ENCODE assay signal across 9 cellular contexts in genomic region chr11:66278396-66279091, GRCh38. TPM values are rescaled to one million over a fixed set of nuclear protein-coding genes. Genes with fewer than 3 reads are reported as not detected.
DNase-seq lines count a peak whose midpoint lies in the region; ATAC-seq, FAIRE-seq and TF ChIP-seq lines count a peak whose summit lies in the region.
"Had no signal": no experiment of that assay in that cellular context is flagged by ENCODE, and none has a peak within 500 bp of the region (broad histone marks: within the 10 kb centered on the region; RNA-seq: fewer than 3 reads in every experiment).

No MANE protein-coding gene starts in this region.

- ATAC-seq in HepG2 (no peak), right lobe of liver (no peak), HG03439 (IDR thresholded peaks at IDR 0.05; ENCODE audit: unreplicated experiment) (no peak)

- TF ChIP-seq EP300 in HepG2 (IDR thresholded peaks at IDR 0.05; ENCODE audit: low read depth in 2 of 2, low read length in 2 of 2) (no peak), HepG2 (CRISPR knock-in tag; IDR thresholded peaks at IDR 0.05; ENCODE audit: borderline replicate concordance) (no peak)

- H3K36me3 ChIP-seq in HepG2 (replicated peaks in 1 of 2; ENCODE audit: control insufficient read depth in 1 of 2, insufficient read depth in 2 of 2, low read length in 2 of 2) (peaks cover 5 to 16% of the 10 kb centered on the region in 2 experiments; a peak in 4 of 5 replicates), right lobe of liver (peaks cover under 1 to 23% (median 12%) of the 10 kb centered on the region in 4 donors), WERI-Rb-1 (peaks cover 29% of the 10 kb centered on the region), iPS DF 6.9 (ENCODE audit: control insufficient read depth, insufficient read depth, low read length) (0 out of 2 replicates have a peak, but pooled peaks cover under 1% of the 10 kb centered on the region)

- H3K79me2 ChIP-seq in HepG2 (ENCODE audit: insufficient read depth, low read length): no peaks in the 10 kb centered on the region

- POLR2A ChIA-PET in HepG2 (lab: Yijun Ruan, JAX): interaction anchor here (2.4 kb wide), 1 partner anchor 10 kb away, joined by 15 read pairs; the partner anchor contains the start of gene YIF1A

- CTCF ChIA-PET in HepG2 (lab: Yijun Ruan, JAX; ENCODE audit: low intra/inter-chr PET ratio, low total read pairs): no interaction called here

- DNase-seq in HepG2 (ENCODE audit: low spot score): no peak
- no peak for DNase-seq in right lobe of liver
- no peak for DNase-seq in WERI-Rb-1
- no peak for DNase-seq in iPS DF 6.9 (ENCODE audit: low read depth, low spot score)
- no peak for DNase-seq in OCI-M2 (lab: John Stamatoyannopoulos, UW; ENCODE audit: unreplicated experiment)
- no peak for DNase-seq in SK-N-DZ (ENCODE audit: low spot score)
- no peak for DNase-seq in cardiac septum (ENCODE audit: low spot score)

- intact Hi-C loops in HepG2 (cut with micrococcal nuclease; ENCODE audit: unreplicated experiment) (no loop called here), right lobe of liver (cut with DNase I) (no loop called here), cardiac septum (cut with DNase I) (no loop called here)

- no peak for TF ChIP-seq RAD21 in HepG2 (CRISPR knock-in tag; IDR thresholded peaks at IDR 0.05)

- no peak overlapping the region for H3K27ac ChIP-seq in HepG2 (ENCODE audit: extremely low read length, insufficient read depth, low read length)
- no peak overlapping the region for H3K27ac ChIP-seq in right lobe of liver
- no peak overlapping the region for H3K27ac ChIP-seq in WERI-Rb-1
- H3K27ac ChIP-seq in iPS DF 6.9 (ENCODE audit: low read length): no peak overlapping the region
- H3K27ac ChIP-seq: KMS-11 had no signal

- in situ Hi-C loops in HepG2 (cut with HindIII; ENCODE audit: extremely low pct_ligation_motif_present, low pct_unique_long_range_greater_than_20kb): no loop called here

- no peaks in the 10 kb centered on the region for H3K9me3 ChIP-seq in HepG2 (ENCODE audit: low read length)
- no peaks in the 10 kb centered on the region for H3K9me3 ChIP-seq in right lobe of liver
- H3K9me3 ChIP-seq in WERI-Rb-1 (ENCODE audit: severe bottlenecking): no peaks in the 10 kb centered on the region
- H3K9me3 ChIP-seq in iPS DF 6.9 (ENCODE audit: control insufficient read depth, insufficient read depth, low read length): no peaks in the 10 kb centered on the region

- H3K4me3 ChIP-seq in HepG2 (replicated peaks in 1 of 3; ENCODE audit: insufficient read depth in 1 of 3, low read depth in 2 of 3, low read length in 3 of 3) (peak overlapping the region in 1 of 3 experiments; percentile 16; a peak in 1 of 6 replicates), right lobe of liver (no peak overlapping the region), WERI-Rb-1 (ENCODE audit: low read depth, low read length) (peak overlapping the region; percentile 48), iPS DF 6.9 (ENCODE audit: low read length) (peak overlapping the region; percentile 54; the same call in 1 of the 2 replicates)

- no peak overlapping the region for H3K9ac ChIP-seq in HepG2 (ENCODE audit: insufficient read depth, low read depth, low read length)
- H3K9ac ChIP-seq: KMS-11 had no signal

- WGBS in HepG2 (ENCODE audit: low lambda C conversion rate): 8% methylated on average over 14 of the region's 40 CpGs
- whole genome bisulfite sequencing in right lobe of liver (ENCODE audit: insufficient coverage, low coverage, low lambda C conversion rate, missing lambda C conversion rate): 0% methylated on average over 9 of the region's 40 CpGs
- no CpG with 5 or more reads among the region's 40 CpGs for WGBS in iPS DF 6.9 (ENCODE audit: insufficient coverage, insufficient read length)

- no peak for FAIRE-seq in HepG2 (lab: Jason Lieb, UNC)

- H2AFZ ChIP-seq in HepG2 (ENCODE audit: low read length): no peak overlapping the region

- BruUV-seq in HepG2 (replicated peaks; lab: Mats Ljungman, UMichigan): no TSS peak

- H4K20me1 ChIP-seq in HepG2 (ENCODE audit: insufficient read depth, low read length): peaks cover 6% of the 10 kb centered on the region

- TF ChIP-seq POLR2A in HepG2 (IDR thresholded peaks at IDR 0.05; ENCODE audit: insufficient read depth in 1 of 2, low read depth in 2 of 2, low read length in 2 of 2) (no peak), right lobe of liver (IDR thresholded peaks at IDR 0.05) (no peak)

- no peak for TF ChIP-seq CTCF in HepG2 (CRISPR knock-in tag; IDR thresholded peaks at IDR 0.05)
- TF ChIP-seq CTCF in right lobe of liver (IDR thresholded peaks at IDR 0.05): no peak
- TF ChIP-seq CTCF in WERI-Rb-1 (IDR thresholded peaks at IDR 0.05; ENCODE audit: low read depth, low read length): no peak

- H3K4me2 ChIP-seq in HepG2 (ENCODE audit: low read depth, low read length): peak overlapping the region; percentile 61; the same call in 1 of the 2 replicates

- H3K4me1 ChIP-seq in HepG2 (ENCODE audit: insufficient read depth, low read length) (peaks cover 39% of the 10 kb centered on the region), right lobe of liver (peaks cover 0 to 5% (median 0%) of the 10 kb centered on the region in 4 donors), iPS DF 6.9 (ENCODE audit: control insufficient read depth, insufficient read depth, low read length) (0 out of 2 replicates have a peak, but pooled peaks cover 3% of the 10 kb centered on the region)

- H3K27me3 ChIP-seq in HepG2 (ENCODE audit: control insufficient read depth in 1 of 2, insufficient read depth in 2 of 2, low read length in 2 of 2): peaks cover 3 to 9% of the 10 kb centered on the region in 2 experiments; a peak in 3 of 5 replicates
- no peaks in the 10 kb centered on the region for H3K27me3 ChIP-seq in right lobe of liver
- H3K27me3 ChIP-seq in WERI-Rb-1 (ENCODE audit: insufficient read depth, low read depth, severe bottlenecking): no peaks in the 10 kb centered on the region
- no peaks in the 10 kb centered on the region for H3K27me3 ChIP-seq in iPS DF 6.9 (ENCODE audit: control insufficient read depth, insufficient read depth, low read length)

RNA-seq across cellular contexts. Expression of gene CNIH2, which starts 0.6 kb away (rescaled TPM):
- total RNA-seq in HepG2 (2016; rRNA removed; fragmentation: Illumina TruSeq; extraction: Trizol) (0.18 and 0.60 TPM in 2 replicates), right lobe of liver (under 1 TPM in 2 of 6 experiments, not detected in 4; 0.26 to 0.51 TPM), cardiac septum (0.22 TPM)
- total RNA-seq in HepG2 (2016; cell fraction: cytosol; rRNA removed; fragmentation: Illumina TruSeq; extraction: Trizol; ENCODE audit: low read depth): 0.44 and 1.2 TPM in 2 replicates
- total RNA-seq in HepG2 (2016; cell fraction: insoluble cytoplasmic fraction; rRNA removed; fragmentation: Illumina TruSeq; extraction: Trizol): 0.13 and 0.17 TPM in 2 replicates
- total RNA-seq in HepG2 (2016; cell fraction: membrane; rRNA removed; fragmentation: Illumina TruSeq; extraction: Trizol): 1.2 TPM in 2 replicates
- total RNA-seq in HepG2 (2016; cell fraction: nucleus; rRNA removed; fragmentation: Illumina TruSeq; extraction: Trizol): 0.47 and 0.69 TPM in 2 replicates
- 0.25 and 0.69 TPM in 2 replicates for polyA plus RNA-seq in HepG2 (2011; rRNA removed)
- polyA plus RNA-seq in HepG2 (2011; cell fraction: cytosol; rRNA removed): 0.32 and 0.35 TPM in 2 replicates
- polyA plus RNA-seq in HepG2 (2011; cell fraction: nucleus; rRNA removed): 0.47 and 0.55 TPM in 2 replicates
- 0.09 and 0.23 TPM in 2 replicates for polyA plus RNA-seq in HepG2 (2012)
- polyA plus RNA-seq in HepG2 (2016; cell fraction: cytosol; fragmentation: Illumina TruSeq; extraction: Trizol; ENCODE audit: low read depth): 4.5 and 4.9 TPM in 2 replicates
- 0.73 and 0.97 TPM in 2 replicates for polyA plus RNA-seq in HepG2 (2016; cell fraction: insoluble cytoplasmic fraction; fragmentation: Illumina TruSeq; extraction: Trizol; ENCODE audit: low read depth)
- polyA plus RNA-seq in HepG2 (2016; cell fraction: membrane; fragmentation: Illumina TruSeq; extraction: Trizol; ENCODE audit: low read depth): 4.7 and 4.8 TPM in 2 replicates
- polyA plus RNA-seq in HepG2 (2016; cell fraction: nucleus; fragmentation: Illumina TruSeq; extraction: Trizol; ENCODE audit: insufficient read depth, low read depth): 0.59 and 1.3 TPM in 2 replicates
- 0.26 TPM in 1 of 2 replicates, not detected in the other for polyA minus RNA-seq in HepG2 (2011; rRNA and poly(A)+ RNA removed; ENCODE audit: low replicate concordance)
- polyA minus RNA-seq in HepG2 (2011; cell fraction: cytosol; rRNA and poly(A)+ RNA removed): not detected in 2 replicates
- not detected in 2 replicates for polyA minus RNA-seq in HepG2 (2011; cell fraction: nucleus; rRNA and poly(A)+ RNA removed)
- polyA plus RNA-seq in SK-N-DZ (2014; cell fraction: cytosol; rRNA removed): 9.1 and 13.5 TPM in 2 replicates
- polyA plus RNA-seq in SK-N-DZ (2014; cell fraction: nucleus; rRNA removed): 9.0 and 14.4 TPM in 2 replicates

RNA-seq across cellular contexts. Expression of gene RAB1B, which starts 10.1 kb away (rescaled TPM):
- 73.7 and 77.9 TPM in 2 replicates for total RNA-seq in HepG2 (2016; rRNA removed; fragmentation: Illumina TruSeq; extraction: Trizol)
- total RNA-seq in HepG2 (2016; cell fraction: cytosol; rRNA removed; fragmentation: Illumina TruSeq; extraction: Trizol; ENCODE audit: low read depth): 22.8 and 24.5 TPM in 2 replicates
- 71.1 and 82.5 TPM in 2 replicates for total RNA-seq in HepG2 (2016; cell fraction: insoluble cytoplasmic fraction; rRNA removed; fragmentation: Illumina TruSeq; extraction: Trizol)
- total RNA-seq in HepG2 (2016; cell fraction: membrane; rRNA removed; fragmentation: Illumina TruSeq; extraction: Trizol): 43.6 and 49.5 TPM in 2 replicates
- 29.4 and 33.2 TPM in 2 replicates for total RNA-seq in HepG2 (2016; cell fraction: nucleus; rRNA removed; fragmentation: Illumina TruSeq; extraction: Trizol)
- 87.9 and 97.8 TPM in 2 replicates for polyA plus RNA-seq in HepG2 (2011; rRNA removed)
- 86.4 and 116 TPM in 2 replicates for polyA plus RNA-seq in HepG2 (2011; cell fraction: cytosol; rRNA removed)
- polyA plus RNA-seq in HepG2 (2011; cell fraction: nucleus; rRNA removed): 58.8 and 60.5 TPM in 2 replicates
- polyA plus RNA-seq in HepG2 (2012): 48.5 and 57.1 TPM in 2 replicates
- 28.9 and 32.8 TPM in 2 replicates for polyA plus RNA-seq in HepG2 (2016; cell fraction: cytosol; fragmentation: Illumina TruSeq; extraction: Trizol; ENCODE audit: low read depth)
- 89.9 and 95.0 TPM in 2 replicates for polyA plus RNA-seq in HepG2 (2016; cell fraction: insoluble cytoplasmic fraction; fragmentation: Illumina TruSeq; extraction: Trizol; ENCODE audit: low read depth)
- 51.2 TPM in 2 replicates for polyA plus RNA-seq in HepG2 (2016; cell fraction: membrane; fragmentation: Illumina TruSeq; extraction: Trizol; ENCODE audit: low read depth)
- polyA plus RNA-seq in HepG2 (2016; cell fraction: nucleus; fragmentation: Illumina TruSeq; extraction: Trizol; ENCODE audit: insufficient read depth, low read depth): 63.8 and 71.2 TPM in 2 replicates
- polyA minus RNA-seq in HepG2 (2011; rRNA and poly(A)+ RNA removed; ENCODE audit: low replicate concordance): 142 and 271 TPM in 2 replicates
- 48.5 and 50.0 TPM in 2 replicates for polyA minus RNA-seq in HepG2 (2011; cell fraction: cytosol; rRNA and poly(A)+ RNA removed)
- 7.7 and 9.4 TPM in 2 replicates for polyA minus RNA-seq in HepG2 (2011; cell fraction: nucleus; rRNA and poly(A)+ RNA removed)
- 10 to 100 TPM; 52.3 to 69.0 (median 59.6) TPM for total RNA-seq in right lobe of liver
- polyA plus RNA-seq in SK-N-DZ (2014; cell fraction: cytosol; rRNA removed): 87.5 and 106 TPM in 2 replicates
- 43.1 and 43.3 TPM in 2 replicates for polyA plus RNA-seq in SK-N-DZ (2014; cell fraction: nucleus; rRNA removed)
- total RNA-seq in cardiac septum: 124 TPM

RNA-seq across cellular contexts. Expression of gene YIF1A, which starts 10.4 kb away (rescaled TPM):
- total RNA-seq in HepG2 (2016; rRNA removed; fragmentation: Illumina TruSeq; extraction: Trizol): 78.9 and 145 TPM in 2 replicates
- 67.9 and 97.5 TPM in 2 replicates for total RNA-seq in HepG2 (2016; cell fraction: cytosol; rRNA removed; fragmentation: Illumina TruSeq; extraction: Trizol; ENCODE audit: low read depth)
- 79.1 and 144 TPM in 2 replicates for total RNA-seq in HepG2 (2016; cell fraction: insoluble cytoplasmic fraction; rRNA removed; fragmentation: Illumina TruSeq; extraction: Trizol)
- 74.6 and 94.5 TPM in 2 replicates for total RNA-seq in HepG2 (2016; cell fraction: membrane; rRNA removed; fragmentation: Illumina TruSeq; extraction: Trizol)
- total RNA-seq in HepG2 (2016; cell fraction: nucleus; rRNA removed; fragmentation: Illumina TruSeq; extraction: Trizol): 100 and 123 TPM in 2 replicates
- polyA plus RNA-seq in HepG2 (2011; rRNA removed): 133 and 166 TPM in 2 replicates
- 145 and 216 TPM in 2 replicates for polyA plus RNA-seq in HepG2 (2011; cell fraction: cytosol; rRNA removed)
- 188 and 197 TPM in 2 replicates for polyA plus RNA-seq in HepG2 (2011; cell fraction: nucleus; rRNA removed)
- 82.1 and 113 TPM in 2 replicates for polyA plus RNA-seq in HepG2 (2012)
- 70.4 and 85.6 TPM in 2 replicates for polyA plus RNA-seq in HepG2 (2016; cell fraction: cytosol; fragmentation: Illumina TruSeq; extraction: Trizol; ENCODE audit: low read depth)
- polyA plus RNA-seq in HepG2 (2016; cell fraction: insoluble cytoplasmic fraction; fragmentation: Illumina TruSeq; extraction: Trizol; ENCODE audit: low read depth): 74.0 and 87.7 TPM in 2 replicates
- polyA plus RNA-seq in HepG2 (2016; cell fraction: membrane; fragmentation: Illumina TruSeq; extraction: Trizol; ENCODE audit: low read depth): 69.4 and 78.0 TPM in 2 replicates
- polyA plus RNA-seq in HepG2 (2016; cell fraction: nucleus; fragmentation: Illumina TruSeq; extraction: Trizol; ENCODE audit: insufficient read depth, low read depth): 157 and 186 TPM in 2 replicates
- 241 and 330 TPM in 2 replicates for polyA minus RNA-seq in HepG2 (2011; rRNA and poly(A)+ RNA removed; ENCODE audit: low replicate concordance)
- polyA minus RNA-seq in HepG2 (2011; cell fraction: cytosol; rRNA and poly(A)+ RNA removed): 159 and 162 TPM in 2 replicates
- 44.9 and 46.5 TPM in 2 replicates for polyA minus RNA-seq in HepG2 (2011; cell fraction: nucleus; rRNA and poly(A)+ RNA removed)
- 100 to 1,000 TPM in 3 of 6 experiments, 10 to 100 TPM in 3; 75.0 to 170 (median 97.9) TPM for total RNA-seq in right lobe of liver
- polyA plus RNA-seq in SK-N-DZ (2014; cell fraction: cytosol; rRNA removed): 115 and 153 TPM in 2 replicates
- 114 and 115 TPM in 2 replicates for polyA plus RNA-seq in SK-N-DZ (2014; cell fraction: nucleus; rRNA removed)
- total RNA-seq in cardiac septum: 74.0 TPM

RNA-seq across cellular contexts. Expression of gene TMEM151A, which starts 13.2 kb away (rescaled TPM):
- 0.10 and 0.18 TPM in 2 replicates for total RNA-seq in HepG2 (2016; rRNA removed; fragmentation: Illumina TruSeq; extraction: Trizol)
- 0.09 and 0.10 TPM in 2 replicates for total RNA-seq in HepG2 (2016; cell fraction: cytosol; rRNA removed; fragmentation: Illumina TruSeq; extraction: Trizol; ENCODE audit: low read depth)
- total RNA-seq in HepG2 (2016; cell fraction: insoluble cytoplasmic fraction; rRNA removed; fragmentation: Illumina TruSeq; extraction: Trizol): 0.09 and 0.13 TPM in 2 replicates
- 0.10 and 0.15 TPM in 2 replicates for total RNA-seq in HepG2 (2016; cell fraction: membrane; rRNA removed; fragmentation: Illumina TruSeq; extraction: Trizol)
- 0.13 and 0.19 TPM in 2 replicates for total RNA-seq in HepG2 (2016; cell fraction: nucleus; rRNA removed; fragmentation: Illumina TruSeq; extraction: Trizol)
- 0.33 and 0.48 TPM in 2 replicates for polyA plus RNA-seq in HepG2 (2011; rRNA removed)
- polyA plus RNA-seq in HepG2 (2011; cell fraction: cytosol; rRNA removed): 0.35 and 0.48 TPM in 2 replicates
- 0.74 and 0.76 TPM in 2 replicates for polyA plus RNA-seq in HepG2 (2011; cell fraction: nucleus; rRNA removed)
- polyA plus RNA-seq in HepG2 (2012): 0.40 and 0.52 TPM in 2 replicates
- 0.07 TPM in 1 of 2 replicates, not detected in the other for polyA plus RNA-seq in HepG2 (2016; cell fraction: cytosol; fragmentation: Illumina TruSeq; extraction: Trizol; ENCODE audit: low read depth)
- 0.14 and 0.15 TPM in 2 replicates for polyA plus RNA-seq in HepG2 (2016; cell fraction: insoluble cytoplasmic fraction; fragmentation: Illumina TruSeq; extraction: Trizol; ENCODE audit: low read depth)
- 0.11 and 0.16 TPM in 2 replicates for polyA plus RNA-seq in HepG2 (2016; cell fraction: membrane; fragmentation: Illumina TruSeq; extraction: Trizol; ENCODE audit: low read depth)
- polyA plus RNA-seq in HepG2 (2016; cell fraction: nucleus; fragmentation: Illumina TruSeq; extraction: Trizol; ENCODE audit: insufficient read depth, low read depth): 0.17 and 0.18 TPM in 2 replicates
- 0.09 and 1.0 TPM in 2 replicates for polyA minus RNA-seq in HepG2 (2011; rRNA and poly(A)+ RNA removed; ENCODE audit: low replicate concordance)
- polyA minus RNA-seq in HepG2 (2011; cell fraction: cytosol; rRNA and poly(A)+ RNA removed): 0.26 and 0.30 TPM in 2 replicates
- 0.62 and 0.77 TPM in 2 replicates for polyA minus RNA-seq in HepG2 (2011; cell fraction: nucleus; rRNA and poly(A)+ RNA removed)
- under 1 TPM in 4 of 6 experiments, not detected in 2; 0.13 to 0.86 (median 0.45) TPM for total RNA-seq in right lobe of liver
- polyA plus RNA-seq in SK-N-DZ (2014; cell fraction: cytosol; rRNA removed): 3.3 and 4.1 TPM in 2 replicates
- 1.2 and 2.7 TPM in 2 replicates for polyA plus RNA-seq in SK-N-DZ (2014; cell fraction: nucleus; rRNA removed)
- 0.24 TPM for total RNA-seq in cardiac septum

RNA-seq across cellular contexts. Expression of gene KLC2, which starts 21.0 kb away (rescaled TPM):
- total RNA-seq in HepG2 (2016; rRNA removed; fragmentation: Illumina TruSeq; extraction: Trizol) (5.8 and 8.9 TPM in 2 replicates), right lobe of liver (10 to 100 TPM in 1 of 6 experiments, 1 to 10 TPM in 5; 3.8 to 11.5 (median 6.3) TPM), cardiac septum (43.5 TPM)
- total RNA-seq in HepG2 (2016; cell fraction: cytosol; rRNA removed; fragmentation: Illumina TruSeq; extraction: Trizol; ENCODE audit: low read depth): 2.9 and 4.1 TPM in 2 replicates
- 6.4 and 10.4 TPM in 2 replicates for total RNA-seq in HepG2 (2016; cell fraction: insoluble cytoplasmic fraction; rRNA removed; fragmentation: Illumina TruSeq; extraction: Trizol)
- 5.1 and 5.2 TPM in 2 replicates for total RNA-seq in HepG2 (2016; cell fraction: membrane; rRNA removed; fragmentation: Illumina TruSeq; extraction: Trizol)
- total RNA-seq in HepG2 (2016; cell fraction: nucleus; rRNA removed; fragmentation: Illumina TruSeq; extraction: Trizol): 7.2 and 9.9 TPM in 2 replicates
- polyA plus RNA-seq in HepG2 (2011; rRNA removed): 9.2 and 13.5 TPM in 2 replicates
- polyA plus RNA-seq in HepG2 (2011; cell fraction: cytosol; rRNA removed): 6.2 and 8.0 TPM in 2 replicates
- polyA plus RNA-seq in HepG2 (2011; cell fraction: nucleus; rRNA removed): 37.0 and 38.9 TPM in 2 replicates
- polyA plus RNA-seq in HepG2 (2012): 8.0 and 20.4 TPM in 2 replicates
- 2.3 and 2.5 TPM in 2 replicates for polyA plus RNA-seq in HepG2 (2016; cell fraction: cytosol; fragmentation: Illumina TruSeq; extraction: Trizol; ENCODE audit: low read depth)
- polyA plus RNA-seq in HepG2 (2016; cell fraction: insoluble cytoplasmic fraction; fragmentation: Illumina TruSeq; extraction: Trizol; ENCODE audit: low read depth): 10.3 and 13.3 TPM in 2 replicates
- 4.7 and 5.2 TPM in 2 replicates for polyA plus RNA-seq in HepG2 (2016; cell fraction: membrane; fragmentation: Illumina TruSeq; extraction: Trizol; ENCODE audit: low read depth)
- polyA plus RNA-seq in HepG2 (2016; cell fraction: nucleus; fragmentation: Illumina TruSeq; extraction: Trizol; ENCODE audit: insufficient read depth, low read depth): 23.2 and 27.0 TPM in 2 replicates
- polyA minus RNA-seq in HepG2 (2011; rRNA and poly(A)+ RNA removed; ENCODE audit: low replicate concordance): 17.2 and 38.7 TPM in 2 replicates
- 5.8 and 6.9 TPM in 2 replicates for polyA minus RNA-seq in HepG2 (2011; cell fraction: cytosol; rRNA and poly(A)+ RNA removed)
- polyA minus RNA-seq in HepG2 (2011; cell fraction: nucleus; rRNA and poly(A)+ RNA removed): 6.4 and 8.5 TPM in 2 replicates
- polyA plus RNA-seq in SK-N-DZ (2014; cell fraction: cytosol; rRNA removed): 23.3 and 28.5 TPM in 2 replicates
- 47.1 and 57.3 TPM in 2 replicates for polyA plus RNA-seq in SK-N-DZ (2014; cell fraction: nucleus; rRNA removed)

Comparison
In these comparisons a context has a peak if more than half of its experiments do, and no peak if none do; other contexts are left out.
1. H3K4me3 ChIP-seq: peak in WERI-Rb-1 (single experiment) and iPS DF 6.9 (single experiment); none in right lobe of liver (0 of 3).